1 cellular context compared by ENCODE assay signal in the genomic region with DNA sequence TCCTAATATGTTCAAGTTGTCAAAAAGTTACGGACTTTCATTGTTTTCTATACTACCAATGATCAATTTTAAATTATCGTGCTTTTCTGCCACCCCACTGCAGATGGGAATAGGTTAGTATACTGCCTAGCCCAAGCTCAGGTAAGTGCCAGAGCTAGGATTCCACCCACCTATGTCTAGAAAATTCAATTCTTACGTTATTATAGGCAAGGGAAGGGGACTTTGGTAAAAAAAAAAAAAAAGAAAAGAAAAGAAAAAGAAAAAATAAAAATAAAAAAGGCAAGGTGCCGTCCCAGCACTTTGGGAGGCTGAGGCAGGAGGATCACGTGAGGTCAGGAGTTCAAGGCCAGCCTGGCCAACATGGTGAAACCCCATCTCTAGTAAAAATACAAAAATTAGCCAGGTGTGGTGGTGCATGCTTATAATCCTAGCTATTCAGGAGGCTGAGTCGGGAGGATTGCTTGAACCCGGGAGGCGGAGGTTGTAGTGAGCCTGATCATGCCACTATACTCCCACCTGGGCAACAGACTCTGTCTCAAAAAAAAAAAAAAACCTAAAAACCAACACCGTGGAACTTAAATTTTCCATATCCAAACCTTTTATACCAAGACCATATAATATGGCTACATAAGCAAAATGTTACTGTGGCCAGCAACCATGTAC.
A peak's percentile ranks its signal among the peaks of the same experiment; 100 is the strongest.
TF ChIP-seq lines count a peak whose summit lies in the region.

No MANE protein-coding gene starts in this region.

TF ChIP-seq in H1, 55 proteins besides CTCF, POLR2A, EP300 and RAD21:
- TF ChIP-seq POLR2AphosphoS5 (IDR thresholded peaks at IDR 0.05; ENCODE audit: low read depth, low read length), result peak; percentile 20; the same call in 1 of the 2 replicates
- no peak for TF ChIP-seq JUND (IDR thresholded peaks at IDR 0.05; ENCODE audit: low read length)
- no peak for TF ChIP-seq SP4 (IDR thresholded peaks at IDR 0.05; ENCODE audit: low read length)
